In the genomic region with DNA sequence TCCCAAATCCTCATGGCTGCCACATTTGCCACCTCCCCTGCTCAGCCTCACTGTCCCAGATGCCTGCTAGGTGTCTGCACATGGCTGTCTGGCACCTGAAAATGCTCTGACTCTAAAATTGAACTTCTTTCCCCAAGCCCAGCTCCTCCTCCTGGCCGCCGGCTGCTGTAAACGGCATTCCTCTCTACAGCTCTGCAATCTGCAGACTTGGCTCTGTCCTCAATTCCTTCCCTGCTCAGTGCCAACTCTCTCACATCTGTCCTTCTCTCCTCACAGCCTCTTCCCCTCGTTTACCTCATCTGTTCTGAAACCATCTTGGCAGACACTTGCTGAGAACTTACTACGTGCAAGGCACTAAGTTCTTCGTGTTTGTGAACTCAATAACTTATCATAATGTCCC, we compare ENCODE assay signal across 15 cellular contexts.
A peak's percentile ranks its signal among the peaks of the same experiment; 100 is the strongest.
DNase-seq lines count a peak whose midpoint lies in the region; ATAC-seq and TF ChIP-seq lines count a peak whose summit lies in the region.
"Had no signal": no experiment of that assay in that cellular context is flagged by ENCODE, and none has a peak within 500 bp of the region (broad histone marks: within the 10 kb centered on the region; RNA-seq: fewer than 3 reads in every experiment).

No MANE protein-coding gene starts in this region.

- no peak for ATAC-seq in activated T-cell treated with anti-CD3 and anti-CD28 coated beads, Interleukin-2, amount 50 U/mL, for 4 hours

- no peak overlapping the region for H2BK15ac ChIP-seq in mesendoderm (replicated peaks; ENCODE audit: low read depth)

- H2AK5ac ChIP-seq in mesendoderm (ENCODE audit: low read length) = no peak overlapping the region

- no peak overlapping the region for H3K9ac ChIP-seq in mesendoderm (ENCODE audit: low read length)

- H3K36me3 Mint-ChIP-seq in HFFc6 (ENCODE audit: low read depth) = no peaks in the 10 kb centered on the region
- no peaks in the 10 kb centered on the region for H3K36me3 Mint-ChIP-seq in activated naive CD8-positive, alpha-beta T cell treated with anti-CD3 and anti-CD28 coated beads for 36 hours
- no peaks in the 10 kb centered on the region for H3K36me3 Mint-ChIP-seq in activated T-cell treated with anti-CD3 and anti-CD28 coated beads, Interleukin-2, amount 50 U/mL, for 4 hours (ENCODE audit: insufficient read depth)
- H3K36me3 Mint-ChIP-seq: CD14-positive monocyte, IgD-negative memory B cell had no signal

- intact Hi-C loops in dorsolateral prefrontal cortex (cut with DNase I) = no loop called here

- peaks cover 17% of the 10 kb centered on the region for H3K27me3 Mint-ChIP-seq in HFFc6 (ENCODE audit: insufficient read depth)
- H3K27me3 Mint-ChIP-seq in activated naive CD8-positive, alpha-beta T cell treated with anti-CD3 and anti-CD28 coated beads for 36 hours = peaks cover 8% of the 10 kb centered on the region
- H3K27me3 Mint-ChIP-seq in activated T-cell treated with anti-CD3 and anti-CD28 coated beads, Interleukin-2, amount 50 U/mL, for 4 hours (ENCODE audit: low read depth) = peaks cover 3% of the 10 kb centered on the region

- H3K27me3 ChIP-seq in dorsolateral prefrontal cortex (no peaks in the 10 kb centered on the region), mesendoderm (ENCODE audit: insufficient read depth, low read length, poor library complexity) (no peaks in the 10 kb centered on the region)

- H3K4me1 Mint-ChIP-seq in HFFc6 (ENCODE audit: low read depth) = peaks cover 23% of the 10 kb centered on the region
- H3K4me1 Mint-ChIP-seq in activated naive CD8-positive, alpha-beta T cell treated with anti-CD3 and anti-CD28 coated beads for 36 hours = no peaks in the 10 kb centered on the region
- H3K4me1 Mint-ChIP-seq in activated T-cell treated with anti-CD3 and anti-CD28 coated beads, Interleukin-2, amount 50 U/mL, for 4 hours (ENCODE audit: low read depth) = no peaks in the 10 kb centered on the region
- H3K4me1 Mint-ChIP-seq: IgD-negative memory B cell had no signal

- H3K4me1 ChIP-seq in mesendoderm (ENCODE audit: control insufficient read depth, low read depth, low read length) = no peaks in the 10 kb centered on the region

- no peak overlapping the region for H4K5ac ChIP-seq in mesendoderm (ENCODE audit: low read length)

- H3K9me3 Mint-ChIP-seq in HFFc6 = peaks cover 8% of the 10 kb centered on the region
- no peaks in the 10 kb centered on the region for H3K9me3 Mint-ChIP-seq in activated naive CD8-positive, alpha-beta T cell treated with anti-CD3 and anti-CD28 coated beads for 36 hours
- no peaks in the 10 kb centered on the region for H3K9me3 Mint-ChIP-seq in activated T-cell treated with anti-CD3 and anti-CD28 coated beads, Interleukin-2, amount 50 U/mL, for 4 hours

- no peak overlapping the region for H3K4me3 Mint-ChIP-seq in HFFc6
- H3K4me3 Mint-ChIP-seq in activated naive CD8-positive, alpha-beta T cell treated with anti-CD3 and anti-CD28 coated beads for 36 hours = no peak overlapping the region
- no peak overlapping the region for H3K4me3 Mint-ChIP-seq in activated T-cell treated with anti-CD3 and anti-CD28 coated beads, Interleukin-2, amount 50 U/mL, for 4 hours
- H3K4me3 Mint-ChIP-seq: CD14-positive monocyte, IgD-negative memory B cell had no signal

- WGBS in mesendoderm (ENCODE audit: extremely low coverage, insufficient coverage, low lambda C conversion rate) = no CpG with 5 or more reads among the region's 6 CpGs

- no peaks in the 10 kb centered on the region for H3K36me3 ChIP-seq in mesendoderm (ENCODE audit: control insufficient read depth, insufficient read depth, low read length)

- no peak overlapping the region for H2BK5ac ChIP-seq in mesendoderm (ENCODE audit: low read length)

- H3K79me2 ChIP-seq in mesendoderm (ENCODE audit: control insufficient read depth, insufficient read depth, low read length) = no peaks in the 10 kb centered on the region

- H3K4ac ChIP-seq in mesendoderm (ENCODE audit: low read depth, low read length) = no peak overlapping the region

- H3K56ac ChIP-seq in mesendoderm (ENCODE audit: low read length) = no peak overlapping the region

- no peak overlapping the region for H3K23ac ChIP-seq in mesendoderm (ENCODE audit: low read length)

- H3K4me3 ChIP-seq in dorsolateral prefrontal cortex = no peak overlapping the region
- no peak overlapping the region for H3K4me3 ChIP-seq in mesendoderm (ENCODE audit: low read length)

- TF ChIP-seq CTCF in HFFc6 (IDR thresholded peaks at IDR 0.05) (no peak), dorsolateral prefrontal cortex (IDR thresholded peaks at IDR 0.05 in 54 of 56, conservative IDR thresholded peaks at IDR 0.05 in 2 of 56; ENCODE audit: low read depth in 1 of 56, partially characterized antibody in 56 of 56) (no peak)

- H3K18ac ChIP-seq in mesendoderm (ENCODE audit: low read length) = no peak overlapping the region

- H3K27ac ChIP-seq in dorsolateral prefrontal cortex = no peak overlapping the region
- no peak overlapping the region for H3K27ac ChIP-seq in mesendoderm (ENCODE audit: low read depth, low read length)
- H3K27ac ChIP-seq: HL-60 had no signal

- peak; percentile 48 for DNase-seq in AG20443 (ENCODE audit: low spot score)
- peak; percentile 15 for DNase-seq in HFFc6
- peak in 6 of 10 donors; percentile 27 to 60 (median 50) for DNase-seq in dorsolateral prefrontal cortex
- DNase-seq in mesendoderm = peak; percentile 9
- DNase-seq in activated naive CD8-positive, alpha-beta T cell treated with anti-CD3 and anti-CD28 coated beads for 36 hours = no peak
- no peak for DNase-seq in activated T-cell treated with anti-CD3 and anti-CD28 coated beads, Interleukin-2, amount 50 U/mL, for 4 hours
- DNase-seq in UCSD-AML1 (lab: John Stamatoyannopoulos, UW; ENCODE audit: unreplicated experiment) = no peak
- DNase-seq: AML-193, HCEC 1CT, Kasumi-1, NCI-H187, NCI-H82 had no signal

- no peaks in the 10 kb centered on the region for H3K79me1 ChIP-seq in mesendoderm (ENCODE audit: low read length)

- H3K27ac Mint-ChIP-seq in HFFc6 = no peak overlapping the region
- no peak overlapping the region for H3K27ac Mint-ChIP-seq in activated naive CD8-positive, alpha-beta T cell treated with anti-CD3 and anti-CD28 coated beads for 36 hours
- H3K27ac Mint-ChIP-seq: CD14-positive monocyte, IgD-negative memory B cell had no signal

- no peak overlapping the region for H3K4me2 ChIP-seq in mesendoderm (ENCODE audit: low read length)

- H2BK120ac ChIP-seq in mesendoderm (ENCODE audit: low read depth, low read length) = no peak overlapping the region

- H4K8ac ChIP-seq in mesendoderm (ENCODE audit: low read depth, low read length) = no peak overlapping the region

Comparison
In these comparisons a context has a peak if more than half of its experiments do, and no peak if none do; other contexts are left out.
1. DNase-seq: peak in AG20443 (single experiment), HFFc6 (single experiment), dorsolateral prefrontal cortex (6 of 10) and mesendoderm (single experiment); none in activated naive CD8-positive, alpha-beta T cell treated with anti-CD3 and anti-CD28 coated beads for 36 hours (single experiment), activated T-cell treated with anti-CD3 and anti-CD28 coated beads, Interleukin-2, amount 50 U/mL, for 4 hours (single experiment) and UCSD-AML1 (single experiment).